Comparison of ENCODE assay signal across 17 cellular contexts in genomic region chr2:652881-653480, GRCh38.
"Had no signal": no experiment of that assay in that cellular context is flagged by ENCODE, and none has a peak within 500 bp of the region (broad histone marks: within the 10 kb centered on the region; RNA-seq: fewer than 3 reads in every experiment).

No MANE protein-coding gene starts in this region.

- H3K36me3 ChIP-seq: gastroesophageal sphincter, ovary, thyroid gland had no signal

- DNase-seq: activated CD4-positive, alpha-beta T cell treated with anti-CD3 and anti-CD28 coated beads, Interleukin-2, amount 10 ng/mL, durations not matched to agents 7 days and 5 days; activated CD4-positive, CD25-positive, alpha-beta regulatory T cell; activated T-cell treated with anti-CD3 and anti-CD28 coated beads, Interleukin-2, amount 50 U/mL, for 1 hour; central memory CD4-positive, alpha-beta T cell; hypothalamus; left ventricle myocardium superior; ovary; psoas muscle; right cardiac atrium; stimulated activated CD4-positive, alpha-beta T cell treated with anti-CD3 and anti-CD28 coated beads, Interleukin-4, amount 100 ng/mL, for 24 hours; substantia nigra; T1000; thyroid gland had no signal

- H3K9me3 Mint-ChIP-seq: activated CD4-positive, alpha-beta T cell treated with anti-CD3 and anti-CD28 coated beads, Interleukin-2, amount 10 ng/mL, durations not matched to agents 7 days and 5 days; activated naive CD4-positive, alpha-beta T cell treated with anti-CD3 and anti-CD28 coated beads, Interleukin-2, amount 50 U/mL, for 72 hours; natural killer cell treated with Interleukin-12 subunit alpha and Interleukin-12 subunit beta and Interleukin-15 and Interleukin-18, amount 100 ng/mL, for 72 hours; stimulated activated naive CD8-positive, alpha-beta T cell treated with anti-CD3 and anti-CD28 coated beads, Interleukin-15, Interleukin-2, amounts not matched to agents 100 ng/mL and 50 ng/mL, for 24 hours had no signal

- H3K4me3 ChIP-seq: gastroesophageal sphincter, ovary, psoas muscle, thyroid gland had no signal

- H3K27me3 Mint-ChIP-seq: activated CD4-positive, alpha-beta T cell treated with anti-CD3 and anti-CD28 coated beads, Interleukin-2, amount 10 ng/mL, durations not matched to agents 7 days and 5 days; natural killer cell treated with Interleukin-12 subunit alpha and Interleukin-12 subunit beta and Interleukin-15 and Interleukin-18, amount 100 ng/mL, for 72 hours; stimulated activated naive CD8-positive, alpha-beta T cell treated with anti-CD3 and anti-CD28 coated beads, Interleukin-15, Interleukin-2, amounts not matched to agents 100 ng/mL and 50 ng/mL, for 24 hours had no signal

- ATAC-seq: activated naive CD4-positive, alpha-beta T cell treated with anti-CD3 and anti-CD28 coated beads, Interleukin-2, amount 50 U/mL, for 72 hours; gastroesophageal sphincter; left ventricle myocardium superior; natural killer cell treated with Interleukin-12 subunit alpha and Interleukin-12 subunit beta and Interleukin-15 and Interleukin-18, amount 100 ng/mL, for 72 hours; psoas muscle; right cardiac atrium had no signal

- H3K4me1 ChIP-seq: gastroesophageal sphincter, psoas muscle, thyroid gland had no signal

- H3K4me3 Mint-ChIP-seq: activated CD4-positive, alpha-beta T cell treated with anti-CD3 and anti-CD28 coated beads, Interleukin-2, amount 10 ng/mL, durations not matched to agents 7 days and 5 days; natural killer cell treated with Interleukin-12 subunit alpha and Interleukin-12 subunit beta and Interleukin-15 and Interleukin-18, amount 100 ng/mL, for 72 hours; stimulated activated naive CD8-positive, alpha-beta T cell treated with anti-CD3 and anti-CD28 coated beads, Interleukin-15, Interleukin-2, amounts not matched to agents 100 ng/mL and 50 ng/mL, for 24 hours had no signal

- H3K27ac ChIP-seq: gastroesophageal sphincter, ovary, psoas muscle, thyroid gland had no signal

- H3K36me3 Mint-ChIP-seq: activated naive CD4-positive, alpha-beta T cell treated with anti-CD3 and anti-CD28 coated beads, Interleukin-2, amount 50 U/mL, for 72 hours; natural killer cell treated with Interleukin-12 subunit alpha and Interleukin-12 subunit beta and Interleukin-15 and Interleukin-18, amount 100 ng/mL, for 72 hours had no signal

- H3K27me3 ChIP-seq: ovary, thyroid gland had no signal

- H3K9me3 ChIP-seq: psoas muscle, thyroid gland had no signal

- H3K27ac Mint-ChIP-seq: activated CD4-positive, alpha-beta T cell treated with anti-CD3 and anti-CD28 coated beads, Interleukin-2, amount 10 ng/mL, durations not matched to agents 7 days and 5 days; stimulated activated naive CD8-positive, alpha-beta T cell treated with anti-CD3 and anti-CD28 coated beads, Interleukin-15, Interleukin-2, amounts not matched to agents 100 ng/mL and 50 ng/mL, for 24 hours had no signal
